In genomic region chr14:91223028-91223783, GRCh38 we compare ENCODE assay signal across 9 cellular contexts. TPM values are rescaled to one million over a fixed set of nuclear protein-coding genes. Genes with fewer than 3 reads are reported as not detected.
DNase-seq lines count a peak whose midpoint lies in the region; ATAC-seq, FAIRE-seq and TF ChIP-seq lines count a peak whose summit lies in the region.
"Had no signal": no experiment of that assay in that cellular context is flagged by ENCODE, and none has a peak within 500 bp of the region (broad histone marks: within the 10 kb centered on the region; RNA-seq: fewer than 3 reads in every experiment).

No MANE protein-coding gene starts in this region.

- H3K27me3 Mint-ChIP-seq in activated T-cell treated with anti-CD3 and anti-CD28 coated beads, Interleukin-2, amount 50 U/mL, for 4 hours (ENCODE audit: low read depth) = no peaks in the 10 kb centered on the region

- H3K9ac ChIP-seq in BLaER1 treated with 17β-estradiol and CSF1 and Interleukin-3, amounts not matched to agents 10 nM and 100 nM = no peak overlapping the region
- no peak overlapping the region for H3K9ac ChIP-seq in Karpas-422 (ENCODE audit: low read length)

- peak; percentile 50 for FAIRE-seq in GM12891 (lab: Jason Lieb, UNC)

- peak overlapping the region in 9 of 11 experiments; percentile 8 to 49 (median 18); a peak in 9 of 22 replicates for H3K4me2 ChIP-seq in BLaER1 treated with 17β-estradiol and CSF1 and Interleukin-3, amounts not matched to agents 10 nM and 100 nM
- H3K4me2 ChIP-seq in Karpas-422 (ENCODE audit: low read depth, low read length, poor library complexity, severe bottlenecking) = no peak overlapping the region

- H2AFZ ChIP-seq in Karpas-422 (ENCODE audit: low read length) = no peak overlapping the region

- ATAC-seq in activated T-cell treated with anti-CD3 and anti-CD28 coated beads, Interleukin-2, amount 50 U/mL, for 4 hours = peak; percentile 69 to 72
- ATAC-seq in left colon = peak; percentile 52

- no peak for DNase-seq in GM12891 (ENCODE audit: insufficient read length, low spot score)
- peak; percentile 45 for DNase-seq in activated T-cell treated with anti-CD3 and anti-CD28 coated beads, Interleukin-2, amount 50 U/mL, for 4 hours
- no peak for DNase-seq in left colon
- no peak for DNase-seq in nucleus accumbens (lab: John Stamatoyannopoulos, UW)
- DNase-seq in DMS 273 treated with DMSO at 0.1 percent for 48 hours (lab: John Stamatoyannopoulos, UW) = no peak
- DNase-seq in Karpas-422 = no peak
- no peak for DNase-seq in OCI-M2 (lab: John Stamatoyannopoulos, UW; ENCODE audit: unreplicated experiment)

- peaks cover 33 to 58% (median 47%) of the 10 kb centered on the region in 10 experiments for H3K4me1 ChIP-seq in BLaER1 treated with 17β-estradiol and CSF1 and Interleukin-3, amounts not matched to agents 10 nM and 100 nM
- H3K4me1 ChIP-seq in Karpas-422 (ENCODE audit: low read length) = no peaks in the 10 kb centered on the region

- intact Hi-C loops in left colon (cut with DNase I, micrococcal nuclease) = no loop called here

- no peak overlapping the region for H3K27ac ChIP-seq in BLaER1 treated with 17β-estradiol and CSF1 and Interleukin-3, amounts not matched to agents 10 nM and 100 nM
- no peak overlapping the region for H3K27ac ChIP-seq in Karpas-422 (ENCODE audit: low read length)

- no peaks in the 10 kb centered on the region for H3K79me2 ChIP-seq in Karpas-422 (ENCODE audit: low read length)

- peaks cover 0 to 4% (median 0%) of the 10 kb centered on the region in 11 experiments; a peak in 1 of 22 replicates for H3K9me3 ChIP-seq in BLaER1 treated with 17β-estradiol and CSF1 and Interleukin-3, amounts not matched to agents 10 nM and 100 nM (replicated peaks in 1 of 11)
- no peaks in the 10 kb centered on the region for H3K9me3 ChIP-seq in Karpas-422 (ENCODE audit: low read length)

- H3K4me3 ChIP-seq in BLaER1 treated with 17β-estradiol and CSF1 and Interleukin-3, amounts not matched to agents 10 nM and 100 nM = no peak overlapping the region
- no peak overlapping the region for H3K4me3 ChIP-seq in Karpas-422 (ENCODE audit: low read length)

- TF ChIP-seq POLR2A in GM12891 (IDR thresholded peaks at IDR 0.05; ENCODE audit: low read depth, low read length) = no peak

- H4K20me1 ChIP-seq in BLaER1 treated with 17β-estradiol and CSF1 and Interleukin-3, amounts not matched to agents 10 nM and 100 nM = peaks cover 0 to 21% (median 4%) of the 10 kb centered on the region in 11 experiments; a peak in 11 of 22 replicates
- no peaks in the 10 kb centered on the region for H4K20me1 ChIP-seq in Karpas-422 (ENCODE audit: insufficient read depth, low read depth, low read length)

- H3K9me2 ChIP-seq in Karpas-422 (replicated peaks; ENCODE audit: insufficient read depth, low read length) = no peaks in the 10 kb centered on the region

- no peaks in the 10 kb centered on the region for H3K27me3 ChIP-seq in BLaER1 treated with 17β-estradiol and CSF1 and Interleukin-3, amounts not matched to agents 10 nM and 100 nM
- no peaks in the 10 kb centered on the region for H3K27me3 ChIP-seq in Karpas-422 (ENCODE audit: low read length)

- H3K36me3 Mint-ChIP-seq in activated T-cell treated with anti-CD3 and anti-CD28 coated beads, Interleukin-2, amount 50 U/mL, for 4 hours (ENCODE audit: insufficient read depth) = peaks cover 26% of the 10 kb centered on the region

- peaks cover 10% of the 10 kb centered on the region for H3K9me3 Mint-ChIP-seq in activated T-cell treated with anti-CD3 and anti-CD28 coated beads, Interleukin-2, amount 50 U/mL, for 4 hours

- H3K4me1 Mint-ChIP-seq in activated T-cell treated with anti-CD3 and anti-CD28 coated beads, Interleukin-2, amount 50 U/mL, for 4 hours (ENCODE audit: low read depth) = peaks cover 73% of the 10 kb centered on the region

- H3K4me3 Mint-ChIP-seq in activated T-cell treated with anti-CD3 and anti-CD28 coated beads, Interleukin-2, amount 50 U/mL, for 4 hours = no peak overlapping the region

- H3K36me3 ChIP-seq in BLaER1 treated with 17β-estradiol and CSF1 and Interleukin-3, amounts not matched to agents 10 nM and 100 nM = peaks cover 12 to 72% (median 49%) of the 10 kb centered on the region in 11 experiments; a peak in 21 of 22 replicates
- H3K36me3 ChIP-seq in Karpas-422 (ENCODE audit: insufficient read depth, low read length) = 0 out of 2 replicates have a peak, but pooled peaks cover 3% of the 10 kb centered on the region

TF ChIP-seq in GM12891, 5 proteins besides CTCF, POLR2A, EP300 and RAD21:
- TF ChIP-seq TAF1 (IDR thresholded peaks at IDR 0.05; ENCODE audit: low read depth, low read length) (no peak), SPI1 (IDR thresholded peaks at IDR 0.05; ENCODE audit: low read depth, low read length) (no peak), PAX5 (IDR thresholded peaks at IDR 0.05; ENCODE audit: insufficient read depth, low read length, severe bottlenecking) (no peak), POLR2AphosphoS5 (IDR thresholded peaks at IDR 0.05; ENCODE audit: low read depth, low read length) (no peak), POU2F2 (IDR thresholded peaks at IDR 0.05; ENCODE audit: low read depth, low read length) (no peak)

RNA-seq across cellular contexts. Expression of gene GPR68, which starts 21.3 kb away (rescaled TPM):
- 1.7 TPM for polyA plus RNA-seq in GM12891 (2012; ENCODE audit: low read depth, missing spikeins)
- total RNA-seq in activated T-cell treated with anti-CD3 and anti-CD28 coated beads, Interleukin-2, amount 50 U/mL, for 4 hours = 1 to 10 TPM; 4.1 to 6.1 (median 6.0) TPM
- total RNA-seq in left colon = under 1 TPM; 0.58 to 0.87 TPM
- 0.36 TPM in 1 of 2 replicates, not detected in the other for total RNA-seq in Karpas-422 (2014; rRNA removed; shearing (Covaris generic); ENCODE audit: low replicate concordance)
- total RNA-seq: NCI-H460 had no signal
